Comparison of ENCODE assay signal across 7 cellular contexts in the genomic region with DNA sequence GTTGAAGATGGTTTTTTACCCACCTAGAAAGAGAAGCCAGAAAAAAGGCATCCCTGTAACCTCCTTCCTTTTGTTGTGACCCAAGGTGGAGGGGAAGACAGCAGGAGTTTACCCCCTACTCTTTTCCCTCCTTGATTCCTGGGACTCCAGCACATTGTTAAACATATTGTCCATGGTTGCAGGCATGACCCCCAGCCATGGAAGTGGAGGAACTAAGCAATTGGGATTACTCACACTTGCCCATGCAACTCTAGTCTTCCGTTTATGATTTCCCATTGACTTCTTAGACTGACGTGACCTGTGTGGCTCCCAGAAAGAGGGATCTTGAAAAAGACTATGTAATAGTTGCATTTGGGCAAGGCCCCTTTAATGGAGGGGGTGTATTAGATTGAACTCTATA. TPM values are rescaled to one million over a fixed set of nuclear protein-coding genes. Genes with fewer than 3 reads are reported as not detected.
"Had no signal": no experiment of that assay in that cellular context is flagged by ENCODE, and none has a peak within 500 bp of the region (broad histone marks: within the 10 kb centered on the region; RNA-seq: fewer than 3 reads in every experiment).

No MANE protein-coding gene starts in this region.

RNA-seq across cellular contexts. Expression of a gene that starts 17.9 kb away (rescaled TPM):
- total RNA-seq: GM23248, GM23338, H1, H4, H7, H9, HFFc6 had no signal
- polyA plus RNA-seq: GM23248, GM23338, H1 had no signal

RNA-seq across cellular contexts. Expression of a gene that starts 59.4 kb away (rescaled TPM):
- total RNA-seq: GM23248, GM23338, H1, H4, H7, H9, HFFc6 had no signal
- polyA plus RNA-seq: GM23248, GM23338, H1 had no signal
